ENCODE assay signal across 28 cellular contexts in the genomic region with DNA sequence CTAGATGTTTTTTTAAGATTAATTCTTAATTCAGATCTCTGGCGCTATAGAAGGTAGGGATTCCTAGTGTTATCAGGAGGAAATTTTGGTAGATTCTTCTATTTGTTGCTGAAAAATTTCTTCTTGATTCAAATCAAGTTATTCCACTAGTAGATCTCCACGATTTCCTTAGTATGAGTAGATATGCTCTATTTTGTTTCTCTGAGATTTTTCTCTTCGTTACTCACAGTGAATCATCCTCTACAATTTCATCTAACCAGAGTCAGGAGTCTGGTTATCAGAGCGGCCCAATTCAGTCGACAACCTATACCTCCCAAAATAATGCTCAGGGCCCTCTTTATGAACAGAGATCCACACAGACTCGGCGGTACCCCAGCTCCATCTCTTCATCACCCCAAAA. TPM values are rescaled to one million over a fixed set of nuclear protein-coding genes. Genes with fewer than 3 reads are reported as not detected.
"Had no signal": no experiment of that assay in that cellular context is flagged by ENCODE, and none has a peak within 500 bp of the region (broad histone marks: within the 10 kb centered on the region; RNA-seq: fewer than 3 reads in every experiment).

No MANE protein-coding gene starts in this region.

- H3K4me2 ChIP-seq: neural progenitor cell, smooth muscle cell had no signal

- H3K9ac ChIP-seq: neural progenitor cell had no signal

- H3K4me3 Mint-ChIP-seq: central memory CD8-positive, alpha-beta T cell; naive thymus-derived CD8-positive, alpha-beta T cell; neural progenitor cell; T-helper 1 cell treated with Interleukin-12 subunit alpha and Interleukin-12 subunit beta and Interleukin-4 antibody, amounts not matched to agents 30 μg/mL and 1 μg/mL, for 36 hours had no signal

- H3K4me1 Mint-ChIP-seq: neural progenitor cell had no signal

- DNase-seq: activated CD4-positive, alpha-beta T cell treated with anti-CD3 and anti-CD28 coated beads for 4 hours; activated CD4-positive, alpha-beta T cell treated with anti-CD3 and anti-CD28 coated beads, Interleukin-2, amount 50 U/mL, for 48 hours; activated CD4-positive, CD25-positive, alpha-beta regulatory T cell; activated naive CD4-positive, alpha-beta T cell treated with anti-CD3 and anti-CD28 coated beads, Interleukin-2, amount 50 U/mL, for 16 hours; effector memory CD4-positive, alpha-beta T cell; foreskin melanocyte; hippocampal formation; kidney glomerular epithelial cell; left lung; naive thymus-derived CD8-positive, alpha-beta T cell; retina; sigmoid colon; stimulated activated CD4-positive, alpha-beta T cell treated with anti-CD3 and anti-CD28 coated beads, Interleukin-15, amount 100 ng/mL, for 24 hours; stimulated activated naive CD4-positive, alpha-beta T cell; upper lobe of left lung had no signal

- H2AFZ ChIP-seq: neural progenitor cell had no signal

- H3K9me3 ChIP-seq: breast epithelium, left lung, sigmoid colon, upper lobe of left lung had no signal

- H3K4me3 ChIP-seq: breast epithelium, left lung, lung, neural progenitor cell, sigmoid colon, smooth muscle cell, upper lobe of left lung had no signal

- H3K27ac Mint-ChIP-seq: activated T-helper 2 cell treated with anti-CD3 and anti-CD28 coated beads, Interferon-gamma antibody, Interleukin-2, Interleukin-4, amounts not matched to agents 10 μg/mL and 5 μg/mL and 100 μg/mL, durations not matched to agents 14 hours and 24 hours and 36 hours; neural progenitor cell; T-helper 1 cell treated with Interleukin-12 subunit alpha and Interleukin-12 subunit beta and Interleukin-4 antibody, amounts not matched to agents 30 μg/mL and 1 μg/mL, for 36 hours had no signal

- H3K27me3 ChIP-seq: breast epithelium, left lung, neural progenitor cell, sigmoid colon, upper lobe of left lung had no signal

- H3K27ac ChIP-seq: breast epithelium, left lung, neural progenitor cell, sigmoid colon, upper lobe of left lung had no signal

- H3K4me1 ChIP-seq: breast epithelium, left lung, neural progenitor cell, sigmoid colon, upper lobe of left lung had no signal

- H3K9me3 Mint-ChIP-seq: activated T-helper 2 cell treated with anti-CD3 and anti-CD28 coated beads, Interferon-gamma antibody, Interleukin-2, Interleukin-4, amounts not matched to agents 10 μg/mL and 5 μg/mL and 100 μg/mL, durations not matched to agents 14 hours and 24 hours and 36 hours; central memory CD8-positive, alpha-beta T cell; naive thymus-derived CD8-positive, alpha-beta T cell; neural progenitor cell; T-helper 1 cell treated with Interleukin-12 subunit alpha and Interleukin-12 subunit beta and Interleukin-4 antibody, amounts not matched to agents 30 μg/mL and 1 μg/mL, for 36 hours had no signal

- ATAC-seq: esophagus mucosa; left lung; naive thymus-derived CD8-positive, alpha-beta T cell had no signal

- H3K27me3 Mint-ChIP-seq: central memory CD8-positive, alpha-beta T cell; naive thymus-derived CD8-positive, alpha-beta T cell had no signal

RNA-seq across cellular contexts. Expression of gene CFAP141, which starts 47.5 kb away (rescaled TPM):
- total RNA-seq: activated T-helper 2 cell treated with anti-CD3 and anti-CD28 coated beads, Interferon-gamma antibody, Interleukin-2, Interleukin-4, amounts not matched to agents 10 μg/mL and 5 μg/mL and 100 μg/mL, durations not matched to agents 14 hours and 24 hours and 36 hours; breast epithelium; dermis microvascular lymphatic vessel endothelial cell; endothelial cell of umbilical vein; esophagus mucosa; left lung; naive thymus-derived CD8-positive, alpha-beta T cell; omental fat pad; posterior vena cava; sigmoid colon; smooth muscle cell had no signal
- polyA plus RNA-seq: endothelial cell of umbilical vein; naive thymus-derived CD8-positive, alpha-beta T cell; sigmoid colon; smooth muscle cell; thymus had no signal
